ENCODE assay signal across 11 cellular contexts in genomic region chr13:29125934-29126424, GRCh38.
DNase-seq lines count a peak whose midpoint lies in the region; ATAC-seq and TF ChIP-seq lines count a peak whose summit lies in the region.
"Had no signal": no experiment of that assay in that cellular context is flagged by ENCODE, and none has a peak within 500 bp of the region (broad histone marks: within the 10 kb centered on the region; RNA-seq: fewer than 3 reads in every experiment).

No MANE protein-coding gene starts in this region.

- ATAC-seq in HG02763 (IDR thresholded peaks at IDR 0.05; ENCODE audit: unreplicated experiment) (peak; percentile 64), thoracic aorta (ENCODE audit: insufficient number of reproducible peaks, low FRiP score, low read depth) (no peak)

- TF ChIP-seq CTCF in thoracic aorta (IDR thresholded peaks at IDR 0.05) = no peak

- H3K27me3 Mint-ChIP-seq in activated naive CD4-positive, alpha-beta T cell treated with anti-CD3 and anti-CD28 coated beads, Interleukin-2, amount 50 U/mL, for 24 hours = no peaks in the 10 kb centered on the region

- no peaks in the 10 kb centered on the region for H3K9me3 Mint-ChIP-seq in activated naive CD4-positive, alpha-beta T cell treated with anti-CD3 and anti-CD28 coated beads, Interleukin-2, amount 50 U/mL, for 24 hours
- H3K9me3 Mint-ChIP-seq: mesothelial cell of epicardium had no signal

- no peaks in the 10 kb centered on the region for H3K27me3 ChIP-seq in thoracic aorta (replicated peaks; ENCODE audit: insufficient read depth)
- H3K27me3 ChIP-seq: esophagus squamous epithelium had no signal

- H3K4me1 Mint-ChIP-seq in activated naive CD4-positive, alpha-beta T cell treated with anti-CD3 and anti-CD28 coated beads, Interleukin-2, amount 50 U/mL, for 24 hours = peaks cover 15% of the 10 kb centered on the region
- H3K4me1 Mint-ChIP-seq: mesothelial cell of epicardium had no signal

- H3K27ac Mint-ChIP-seq in activated naive CD4-positive, alpha-beta T cell treated with anti-CD3 and anti-CD28 coated beads, Interleukin-2, amount 50 U/mL, for 24 hours = peak overlapping the region; percentile 8
- H3K27ac Mint-ChIP-seq: mesothelial cell of epicardium had no signal

- H3K36me3 Mint-ChIP-seq in activated naive CD4-positive, alpha-beta T cell treated with anti-CD3 and anti-CD28 coated beads, Interleukin-2, amount 50 U/mL, for 24 hours = no peaks in the 10 kb centered on the region
- H3K36me3 Mint-ChIP-seq: mesothelial cell of epicardium had no signal

- H3K36me3 ChIP-seq in thoracic aorta = no peaks in the 10 kb centered on the region
- H3K36me3 ChIP-seq: esophagus squamous epithelium had no signal

- peak overlapping the region; percentile 59 for H3K4me3 ChIP-seq in thoracic aorta
- H3K4me3 ChIP-seq: esophagus squamous epithelium had no signal

- DNase-seq in activated naive CD4-positive, alpha-beta T cell treated with anti-CD3 and anti-CD28 coated beads, Interleukin-2, amount 50 U/mL, for 16 hours = no peak
- DNase-seq in MV-4-11 (lab: John Stamatoyannopoulos, UW) (peak; percentile 67), thoracic aorta (ENCODE audit: low spot score) (no peak), NCI-H82 treated with DMSO at 0.1 percent for 48 hours (lab: John Stamatoyannopoulos, UW; ENCODE audit: unreplicated experiment) (no peak), NCI-H1417 treated with DMSO at 0.1 percent for 48 hours (lab: John Stamatoyannopoulos, UW) (no peak), medulla oblongata (ENCODE audit: extremely low spot score) (no peak)
- DNase-seq: esophagus squamous epithelium; stimulated activated CD4-positive, alpha-beta T cell treated with anti-CD3 and anti-CD28 coated beads, Interleukin-4, amount 100 ng/mL, for 24 hours had no signal

- H3K4me3 Mint-ChIP-seq in activated naive CD4-positive, alpha-beta T cell treated with anti-CD3 and anti-CD28 coated beads, Interleukin-2, amount 50 U/mL, for 24 hours = peak overlapping the region; percentile 24
- H3K4me3 Mint-ChIP-seq: mesothelial cell of epicardium had no signal

- no peaks in the 10 kb centered on the region for H3K9me3 ChIP-seq in thoracic aorta
- H3K9me3 ChIP-seq: esophagus squamous epithelium had no signal

- peak overlapping the region; percentile 52 to 70 for H3K27ac ChIP-seq in thoracic aorta
- H3K27ac ChIP-seq: esophagus squamous epithelium had no signal

- peaks cover 5 to 52% of the 10 kb centered on the region in 2 donors for H3K4me1 ChIP-seq in thoracic aorta (ENCODE audit: control insufficient read depth in 1 of 2, low read depth in 2 of 2)
- H3K4me1 ChIP-seq: esophagus squamous epithelium had no signal
